16 cellular contexts compared by ENCODE assay signal in genomic region chr17:10739341-10739905, GRCh38.
"Had no signal": no experiment of that assay in that cellular context is flagged by ENCODE, and none has a peak within 500 bp of the region (broad histone marks: within the 10 kb centered on the region; RNA-seq: fewer than 3 reads in every experiment).

No MANE protein-coding gene starts in this region.

- H3K27me3 Mint-ChIP-seq: stimulated activated naive CD8-positive, alpha-beta T cell treated with anti-CD3 and anti-CD28 coated beads, Interleukin-15, Interleukin-2, amounts not matched to agents 100 ng/mL and 50 ng/mL, for 24 hours had no signal

- DNase-seq: activated CD4-positive, alpha-beta T cell treated with anti-CD3 and anti-CD28 coated beads for 4 hours; activated CD8-positive, alpha-beta T cell treated with anti-CD3 and anti-CD28 coated beads, Interleukin-2, amount 10 ng/mL, durations not matched to agents 7 days and 5 days; activated naive CD4-positive, alpha-beta T cell treated with anti-CD3 and anti-CD28 coated beads, Interleukin-2, amount 10 ng/mL, durations not matched to agents 7 days and 5 days; cortex of kidney; effector memory CD4-positive, alpha-beta T cell; hippocampal formation; kidney glomerular epithelial cell; midbrain; naive thymus-derived CD8-positive, alpha-beta T cell; stimulated activated CD4-positive, alpha-beta T cell treated with anti-CD3 and anti-CD28 coated beads, Interleukin-15, amount 100 ng/mL, for 24 hours; stimulated activated CD4-positive, alpha-beta T cell treated with anti-CD3 and anti-CD28 coated beads, Interleukin-4, amount 100 ng/mL, for 24 hours had no signal

- H3K4me3 ChIP-seq: gastroesophageal sphincter, thoracic aorta had no signal

- H3K27ac Mint-ChIP-seq: activated CD8-positive, alpha-beta T cell treated with anti-CD3 and anti-CD28 coated beads, Interleukin-2, amount 10 ng/mL, durations not matched to agents 7 days and 5 days; activated naive CD4-positive, alpha-beta T cell treated with anti-CD3 and anti-CD28 coated beads, Interleukin-2, amount 10 ng/mL, durations not matched to agents 7 days and 5 days; activated T-helper 17 cell treated with anti-CD3 and anti-CD28 coated beads, Interleukin-2, amount 50 U/mL, for 72 hours; stimulated activated naive CD8-positive, alpha-beta T cell treated with anti-CD3 and anti-CD28 coated beads, Interleukin-15, Interleukin-2, amounts not matched to agents 100 ng/mL and 50 ng/mL, for 24 hours had no signal

- H3K4me3 Mint-ChIP-seq: activated CD8-positive, alpha-beta T cell treated with anti-CD3 and anti-CD28 coated beads, Interleukin-2, amount 10 ng/mL, durations not matched to agents 7 days and 5 days; activated naive CD4-positive, alpha-beta T cell treated with anti-CD3 and anti-CD28 coated beads, Interleukin-2, amount 10 ng/mL, durations not matched to agents 7 days and 5 days; activated T-helper 17 cell treated with anti-CD3 and anti-CD28 coated beads, Interleukin-2, amount 50 U/mL, for 72 hours; central memory CD8-positive, alpha-beta T cell; stimulated activated naive CD8-positive, alpha-beta T cell treated with anti-CD3 and anti-CD28 coated beads, Interleukin-15, Interleukin-2, amounts not matched to agents 100 ng/mL and 50 ng/mL, for 24 hours had no signal

- H3K27me3 ChIP-seq: gastroesophageal sphincter had no signal

- H3K36me3 ChIP-seq: gastroesophageal sphincter, thoracic aorta had no signal

- H3K9me3 ChIP-seq: gastroesophageal sphincter, thoracic aorta had no signal

- H3K27ac ChIP-seq: thoracic aorta had no signal

- ATAC-seq: activated CD8-positive, alpha-beta T cell treated with anti-CD3 and anti-CD28 coated beads, Interleukin-2, amount 10 ng/mL, durations not matched to agents 7 days and 5 days; activated T-helper 17 cell treated with anti-CD3 and anti-CD28 coated beads, Interleukin-2, amount 50 U/mL, for 72 hours; naive thymus-derived CD8-positive, alpha-beta T cell had no signal

- H3K36me3 Mint-ChIP-seq: activated naive CD4-positive, alpha-beta T cell treated with anti-CD3 and anti-CD28 coated beads, Interleukin-2, amount 10 ng/mL, durations not matched to agents 7 days and 5 days; naive thymus-derived CD8-positive, alpha-beta T cell had no signal

- H3K9me3 Mint-ChIP-seq: activated naive CD4-positive, alpha-beta T cell treated with anti-CD3 and anti-CD28 coated beads, Interleukin-2, amount 10 ng/mL, durations not matched to agents 7 days and 5 days; activated T-helper 17 cell treated with anti-CD3 and anti-CD28 coated beads, Interleukin-2, amount 50 U/mL, for 72 hours; central memory CD8-positive, alpha-beta T cell; naive thymus-derived CD8-positive, alpha-beta T cell; stimulated activated naive CD8-positive, alpha-beta T cell treated with anti-CD3 and anti-CD28 coated beads, Interleukin-15, Interleukin-2, amounts not matched to agents 100 ng/mL and 50 ng/mL, for 24 hours had no signal
